Comparison of ENCODE assay signal across 1 cellular context in genomic region chr17:37737081-37737480, GRCh38.
TF ChIP-seq lines count a peak whose summit lies in the region.

No MANE protein-coding gene starts in this region.

TF ChIP-seq in H1, 55 proteins besides CTCF, POLR2A, EP300 and RAD21:
- no peak for TF ChIP-seq TAF7 (optimal IDR thresholded peaks at IDR 0.05; ENCODE audit: borderline replicate concordance, low read depth, low read length)
- no peak for TF ChIP-seq TBP (IDR thresholded peaks at IDR 0.05; ENCODE audit: low read depth, low read length)
- TF ChIP-seq PHF8 (conservative IDR thresholded peaks at IDR 0.05; ENCODE audit: low read depth, low read length), result no peak
- no peak for TF ChIP-seq CBX8 (IDR thresholded peaks at IDR 0.05; ENCODE audit: borderline replicate concordance, low read depth, low read length)
- TF ChIP-seq HDAC2 (IDR thresholded peaks at IDR 0.05; ENCODE audit: borderline replicate concordance in 1 of 2, low read depth in 2 of 2, low read length in 2 of 2), result no peak
- TF ChIP-seq CEBPB (IDR thresholded peaks at IDR 0.05; ENCODE audit: low read depth, low read length), result no peak
- TF ChIP-seq SIRT6 (IDR thresholded peaks at IDR 0.05; ENCODE audit: low read length), result no peak
- no peak for TF ChIP-seq TCF12 (IDR thresholded peaks at IDR 0.05; ENCODE audit: low read depth, low read length)
- TF ChIP-seq RFX5 (IDR thresholded peaks at IDR 0.05; ENCODE audit: borderline replicate concordance, low read depth, low read length), result no peak
- no peak for TF ChIP-seq NANOG (IDR thresholded peaks at IDR 0.05; ENCODE audit: insufficient read depth, low read depth, low read length, poor library complexity, severe bottlenecking)
- TF ChIP-seq YY1 (IDR thresholded peaks at IDR 0.05; ENCODE audit: low read depth, low read length), result no peak
- TF ChIP-seq POU5F1 (IDR thresholded peaks at IDR 0.05; ENCODE audit: low read depth, low read length), result no peak
- TF ChIP-seq SP4 (IDR thresholded peaks at IDR 0.05; ENCODE audit: low read length), result no peak
- TF ChIP-seq BCL11A (IDR thresholded peaks at IDR 0.05; ENCODE audit: low read depth in 2 of 2, low read length in 2 of 2), result no peak
- TF ChIP-seq, protein P1, sequence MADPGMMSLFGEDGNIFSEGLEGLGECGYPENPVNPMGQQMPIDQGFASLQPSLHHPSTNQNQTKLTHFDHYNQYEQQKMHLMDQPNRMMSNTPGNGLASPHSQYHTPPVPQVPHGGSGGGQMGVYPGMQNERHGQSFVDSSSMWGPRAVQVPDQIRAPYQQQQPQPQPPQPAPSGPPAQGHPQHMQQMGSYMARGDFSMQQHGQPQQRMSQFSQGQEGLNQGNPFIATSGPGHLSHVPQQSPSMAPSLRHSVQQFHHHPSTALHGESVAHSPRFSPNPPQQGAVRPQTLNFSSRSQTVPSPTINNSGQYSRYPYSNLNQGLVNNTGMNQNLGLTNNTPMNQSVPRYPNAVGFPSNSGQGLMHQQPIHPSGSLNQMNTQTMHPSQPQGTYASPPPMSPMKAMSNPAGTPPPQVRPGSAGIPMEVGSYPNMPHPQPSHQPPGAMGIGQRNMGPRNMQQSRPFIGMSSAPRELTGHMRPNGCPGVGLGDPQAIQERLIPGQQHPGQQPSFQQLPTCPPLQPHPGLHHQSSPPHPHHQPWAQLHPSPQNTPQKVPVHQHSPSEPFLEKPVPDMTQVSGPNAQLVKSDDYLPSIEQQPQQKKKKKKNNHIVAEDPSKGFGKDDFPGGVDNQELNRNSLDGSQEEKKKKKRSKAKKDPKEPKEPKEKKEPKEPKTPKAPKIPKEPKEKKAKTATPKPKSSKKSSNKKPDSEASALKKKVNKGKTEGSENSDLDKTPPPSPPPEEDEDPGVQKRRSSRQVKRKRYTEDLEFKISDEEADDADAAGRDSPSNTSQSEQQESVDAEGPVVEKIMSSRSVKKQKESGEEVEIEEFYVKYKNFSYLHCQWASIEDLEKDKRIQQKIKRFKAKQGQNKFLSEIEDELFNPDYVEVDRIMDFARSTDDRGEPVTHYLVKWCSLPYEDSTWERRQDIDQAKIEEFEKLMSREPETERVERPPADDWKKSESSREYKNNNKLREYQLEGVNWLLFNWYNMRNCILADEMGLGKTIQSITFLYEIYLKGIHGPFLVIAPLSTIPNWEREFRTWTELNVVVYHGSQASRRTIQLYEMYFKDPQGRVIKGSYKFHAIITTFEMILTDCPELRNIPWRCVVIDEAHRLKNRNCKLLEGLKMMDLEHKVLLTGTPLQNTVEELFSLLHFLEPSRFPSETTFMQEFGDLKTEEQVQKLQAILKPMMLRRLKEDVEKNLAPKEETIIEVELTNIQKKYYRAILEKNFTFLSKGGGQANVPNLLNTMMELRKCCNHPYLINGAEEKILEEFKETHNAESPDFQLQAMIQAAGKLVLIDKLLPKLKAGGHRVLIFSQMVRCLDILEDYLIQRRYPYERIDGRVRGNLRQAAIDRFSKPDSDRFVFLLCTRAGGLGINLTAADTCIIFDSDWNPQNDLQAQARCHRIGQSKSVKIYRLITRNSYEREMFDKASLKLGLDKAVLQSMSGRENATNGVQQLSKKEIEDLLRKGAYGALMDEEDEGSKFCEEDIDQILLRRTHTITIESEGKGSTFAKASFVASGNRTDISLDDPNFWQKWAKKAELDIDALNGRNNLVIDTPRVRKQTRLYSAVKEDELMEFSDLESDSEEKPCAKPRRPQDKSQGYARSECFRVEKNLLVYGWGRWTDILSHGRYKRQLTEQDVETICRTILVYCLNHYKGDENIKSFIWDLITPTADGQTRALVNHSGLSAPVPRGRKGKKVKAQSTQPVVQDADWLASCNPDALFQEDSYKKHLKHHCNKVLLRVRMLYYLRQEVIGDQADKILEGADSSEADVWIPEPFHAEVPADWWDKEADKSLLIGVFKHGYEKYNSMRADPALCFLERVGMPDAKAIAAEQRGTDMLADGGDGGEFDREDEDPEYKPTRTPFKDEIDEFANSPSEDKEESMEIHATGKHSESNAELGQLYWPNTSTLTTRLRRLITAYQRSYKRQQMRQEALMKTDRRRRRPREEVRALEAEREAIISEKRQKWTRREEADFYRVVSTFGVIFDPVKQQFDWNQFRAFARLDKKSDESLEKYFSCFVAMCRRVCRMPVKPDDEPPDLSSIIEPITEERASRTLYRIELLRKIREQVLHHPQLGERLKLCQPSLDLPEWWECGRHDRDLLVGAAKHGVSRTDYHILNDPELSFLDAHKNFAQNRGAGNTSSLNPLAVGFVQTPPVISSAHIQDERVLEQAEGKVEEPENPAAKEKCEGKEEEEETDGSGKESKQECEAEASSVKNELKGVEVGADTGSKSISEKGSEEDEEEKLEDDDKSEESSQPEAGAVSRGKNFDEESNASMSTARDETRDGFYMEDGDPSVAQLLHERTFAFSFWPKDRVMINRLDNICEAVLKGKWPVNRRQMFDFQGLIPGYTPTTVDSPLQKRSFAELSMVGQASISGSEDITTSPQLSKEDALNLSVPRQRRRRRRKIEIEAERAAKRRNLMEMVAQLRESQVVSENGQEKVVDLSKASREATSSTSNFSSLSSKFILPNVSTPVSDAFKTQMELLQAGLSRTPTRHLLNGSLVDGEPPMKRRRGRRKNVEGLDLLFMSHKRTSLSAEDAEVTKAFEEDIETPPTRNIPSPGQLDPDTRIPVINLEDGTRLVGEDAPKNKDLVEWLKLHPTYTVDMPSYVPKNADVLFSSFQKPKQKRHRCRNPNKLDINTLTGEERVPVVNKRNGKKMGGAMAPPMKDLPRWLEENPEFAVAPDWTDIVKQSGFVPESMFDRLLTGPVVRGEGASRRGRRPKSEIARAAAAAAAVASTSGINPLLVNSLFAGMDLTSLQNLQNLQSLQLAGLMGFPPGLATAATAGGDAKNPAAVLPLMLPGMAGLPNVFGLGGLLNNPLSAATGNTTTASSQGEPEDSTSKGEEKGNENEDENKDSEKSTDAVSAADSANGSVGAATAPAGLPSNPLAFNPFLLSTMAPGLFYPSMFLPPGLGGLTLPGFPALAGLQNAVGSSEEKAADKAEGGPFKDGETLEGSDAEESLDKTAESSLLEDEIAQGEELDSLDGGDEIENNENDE (IDR thresholded peaks at IDR 0.05; ENCODE audit: insufficient replicate concordance, low read length), result no peak
- TF ChIP-seq GABPA (IDR thresholded peaks at IDR 0.05; ENCODE audit: borderline replicate concordance, insufficient read depth, low read length), result no peak
